1 cellular context compared by ENCODE assay signal in genomic region chr12:62261876-62262275, GRCh38.
TF ChIP-seq lines count a peak whose summit lies in the region.

No MANE protein-coding gene starts in this region.

TF ChIP-seq in HCT116, 20 proteins besides CTCF, POLR2A, EP300 and RAD21 (continued from another document):
- TF ChIP-seq TCF7L2 (IDR thresholded peaks at IDR 0.05; ENCODE audit: borderline replicate concordance, extremely low read depth, insufficient read depth, insufficient read length): no peak
- no peak for TF ChIP-seq ZNF274 (IDR thresholded peaks at IDR 0.05; ENCODE audit: low read depth, low read length)
- TF ChIP-seq, protein P1, sequence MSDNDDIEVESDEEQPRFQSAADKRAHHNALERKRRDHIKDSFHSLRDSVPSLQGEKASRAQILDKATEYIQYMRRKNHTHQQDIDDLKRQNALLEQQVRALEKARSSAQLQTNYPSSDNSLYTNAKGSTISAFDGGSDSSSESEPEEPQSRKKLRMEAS (IDR thresholded peaks at IDR 0.05): no peak
